8 cellular contexts compared by ENCODE assay signal in the genomic region with DNA sequence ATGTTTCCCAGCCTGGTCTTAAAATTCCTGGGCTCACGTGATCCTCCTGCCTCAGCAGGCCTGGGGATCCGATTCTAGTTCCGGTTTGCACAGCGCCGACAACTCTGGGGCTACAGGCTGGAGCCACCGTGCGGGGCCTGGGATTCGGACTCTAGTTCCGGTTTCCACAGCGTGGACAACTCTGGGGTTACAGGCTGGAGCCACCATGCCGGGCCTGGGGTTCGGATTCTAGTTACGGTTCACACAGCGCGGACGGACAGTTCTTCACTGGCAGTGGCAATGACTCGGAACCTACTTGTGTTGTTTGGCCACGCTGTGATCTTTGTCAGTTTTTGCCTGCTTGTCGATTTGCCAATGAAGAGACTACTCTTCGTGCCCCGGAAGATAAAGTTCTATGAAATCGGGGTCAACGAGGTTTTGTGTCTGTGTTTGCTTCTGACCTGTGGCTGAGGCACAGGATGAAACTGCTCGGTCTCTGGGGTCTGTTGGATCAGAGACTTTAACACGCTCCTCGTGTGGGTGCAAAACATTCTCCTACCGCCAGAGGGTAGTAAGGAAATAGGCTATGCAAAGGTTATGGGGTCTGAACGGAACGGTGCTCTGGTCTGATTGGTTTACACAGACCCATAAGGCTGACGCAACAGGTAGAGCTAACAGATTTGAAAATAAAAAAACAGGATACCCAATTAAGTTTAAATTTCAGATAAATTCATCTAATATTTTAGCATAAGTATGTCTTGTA. TPM values are rescaled to one million over a fixed set of nuclear protein-coding genes. Genes with fewer than 3 reads are reported as not detected.
DNase-seq lines count a peak whose midpoint lies in the region; ATAC-seq and TF ChIP-seq lines count a peak whose summit lies in the region.

No MANE protein-coding gene starts in this region.

- DNase-seq in EH (ENCODE audit: low read depth) (peak; percentile 41), NCI-H1048 (lab: John Stamatoyannopoulos, UW) (peak; percentile 70), activated T-cell treated with anti-CD3 and anti-CD28 coated beads for 24 hours (ENCODE audit: low read depth) (peak; percentile 19), fibroblast of villous mesenchyme (ENCODE audit: low read depth) (peak; percentile 50), omental fat pad (ENCODE audit: low spot score) (no peak), MG63 (no peak)
- DNase-seq in activated T-helper 1 cell treated with anti-CD3 and anti-CD28 coated beads, Interleukin-12 subunit alpha, Interleukin-12 subunit beta, Interleukin-2, Interleukin-4 antibody, amounts not matched to agents 30 ng/mL and 10 ng/mL and 1 ng/mL, durations not matched to agents 14 hours and 24 hours and 36 hours (ENCODE audit: low spot score), result no peak

- TF ChIP-seq CTCF in fibroblast of villous mesenchyme (IDR thresholded peaks at IDR 0.05; ENCODE audit: insufficient read depth, low read depth, low read length) (peak; percentile 40), omental fat pad (IDR thresholded peaks at IDR 0.05) (peak in 1 of 3 donors; percentile 10)

- ATAC-seq in omental fat pad (ENCODE audit: low FRiP score) (peak; percentile 70), HG03039 (IDR thresholded peaks at IDR 0.05; ENCODE audit: unreplicated experiment) (no peak)

- no peak overlapping the region for H3K4me3 Mint-ChIP-seq in activated T-helper 1 cell treated with anti-CD3 and anti-CD28 coated beads, Interleukin-12 subunit alpha, Interleukin-12 subunit beta, Interleukin-2, Interleukin-4 antibody, amounts not matched to agents 30 ng/mL and 10 ng/mL and 1 ng/mL, durations not matched to agents 14 hours and 24 hours and 36 hours

- no peaks in the 10 kb centered on the region for H3K4me1 Mint-ChIP-seq in activated T-helper 1 cell treated with anti-CD3 and anti-CD28 coated beads, Interleukin-12 subunit alpha, Interleukin-12 subunit beta, Interleukin-2, Interleukin-4 antibody, amounts not matched to agents 30 ng/mL and 10 ng/mL and 1 ng/mL, durations not matched to agents 14 hours and 24 hours and 36 hours (ENCODE audit: low read depth)

- H3K36me3 ChIP-seq in MG63, result no peaks in the 10 kb centered on the region

- 0 out of 2 replicates have a peak, but pooled peaks cover 2% of the 10 kb centered on the region for H3K9me3 ChIP-seq in MG63

- intact Hi-C loops in activated T-helper 1 cell treated with anti-CD3 and anti-CD28 coated beads, Interleukin-12 subunit alpha, Interleukin-12 subunit beta, Interleukin-2, Interleukin-4 antibody, amounts not matched to agents 30 ng/mL and 10 ng/mL and 1 ng/mL, durations not matched to agents 14 hours and 24 hours and 36 hours (cut with micrococcal nuclease), result no loop called here

- H3K4me3 ChIP-seq in fibroblast of villous mesenchyme (ENCODE audit: low read depth, low read length) (no peak overlapping the region), MG63 (no peak overlapping the region)

- no peaks in the 10 kb centered on the region for H3K27me3 Mint-ChIP-seq in activated T-helper 1 cell treated with anti-CD3 and anti-CD28 coated beads, Interleukin-12 subunit alpha, Interleukin-12 subunit beta, Interleukin-2, Interleukin-4 antibody, amounts not matched to agents 30 ng/mL and 10 ng/mL and 1 ng/mL, durations not matched to agents 14 hours and 24 hours and 36 hours (ENCODE audit: insufficient read depth)

- H3K36me3 Mint-ChIP-seq in activated T-helper 1 cell treated with anti-CD3 and anti-CD28 coated beads, Interleukin-12 subunit alpha, Interleukin-12 subunit beta, Interleukin-2, Interleukin-4 antibody, amounts not matched to agents 30 ng/mL and 10 ng/mL and 1 ng/mL, durations not matched to agents 14 hours and 24 hours and 36 hours (ENCODE audit: low read depth), result peaks cover 4% of the 10 kb centered on the region

- H3K9me3 Mint-ChIP-seq in activated T-helper 1 cell treated with anti-CD3 and anti-CD28 coated beads, Interleukin-12 subunit alpha, Interleukin-12 subunit beta, Interleukin-2, Interleukin-4 antibody, amounts not matched to agents 30 ng/mL and 10 ng/mL and 1 ng/mL, durations not matched to agents 14 hours and 24 hours and 36 hours, result peaks cover 54% of the 10 kb centered on the region

- no peak overlapping the region for H3K27ac Mint-ChIP-seq in activated T-helper 1 cell treated with anti-CD3 and anti-CD28 coated beads, Interleukin-12 subunit alpha, Interleukin-12 subunit beta, Interleukin-2, Interleukin-4 antibody, amounts not matched to agents 30 ng/mL and 10 ng/mL and 1 ng/mL, durations not matched to agents 14 hours and 24 hours and 36 hours

- no peaks in the 10 kb centered on the region for H3K27me3 ChIP-seq in MG63

RNA-seq across cellular contexts. Expression of a gene that starts 12.1 kb away (rescaled TPM):
- not detected in 2 replicates for total RNA-seq in fibroblast of villous mesenchyme
- not detected for total RNA-seq in omental fat pad
- not detected in 2 replicates for total RNA-seq in MG63 (2014; rRNA removed; shearing (Covaris generic); ENCODE audit: low replicate concordance)
- not detected in 2 replicates for total RNA-seq in activated T-helper 1 cell treated with anti-CD3 and anti-CD28 coated beads, Interleukin-12 subunit alpha, Interleukin-12 subunit beta, Interleukin-2, Interleukin-4 antibody, amounts not matched to agents 30 ng/mL and 10 ng/mL and 1 ng/mL, durations not matched to agents 14 hours and 24 hours and 36 hours

RNA-seq across cellular contexts. Expression of a gene that starts 19.1 kb away (rescaled TPM):
- total RNA-seq in fibroblast of villous mesenchyme (13.8 and 16.8 TPM in 2 replicates), omental fat pad (10 to 100 TPM in 1 of 4 donors, 1 to 10 TPM in 3; 7.9 to 37.4 (median 8.5) TPM)
- total RNA-seq in MG63 (2014; rRNA removed; shearing (Covaris generic); ENCODE audit: low replicate concordance), result 11.5 and 12.4 TPM in 2 replicates
- total RNA-seq in activated T-helper 1 cell treated with anti-CD3 and anti-CD28 coated beads, Interleukin-12 subunit alpha, Interleukin-12 subunit beta, Interleukin-2, Interleukin-4 antibody, amounts not matched to agents 30 ng/mL and 10 ng/mL and 1 ng/mL, durations not matched to agents 14 hours and 24 hours and 36 hours, result 6.3 and 6.4 TPM in 2 replicates

RNA-seq across cellular contexts. Expression of a gene that starts 37.4 kb away (rescaled TPM):
- total RNA-seq in fibroblast of villous mesenchyme (1.6 and 4.3 TPM in 2 replicates), omental fat pad (10 to 100 TPM in 1 of 4 donors, 1 to 10 TPM in 3; 1.2 to 10.9 (median 4.3) TPM)
- total RNA-seq in MG63 (2014; rRNA removed; shearing (Covaris generic); ENCODE audit: low replicate concordance), result not detected in 2 replicates
- 0.05 and 0.16 TPM in 2 replicates for total RNA-seq in activated T-helper 1 cell treated with anti-CD3 and anti-CD28 coated beads, Interleukin-12 subunit alpha, Interleukin-12 subunit beta, Interleukin-2, Interleukin-4 antibody, amounts not matched to agents 30 ng/mL and 10 ng/mL and 1 ng/mL, durations not matched to agents 14 hours and 24 hours and 36 hours

RNA-seq across cellular contexts. Expression of a gene that starts 47.4 kb away (rescaled TPM):
- under 0.01 and 0.32 TPM in 2 replicates for total RNA-seq in fibroblast of villous mesenchyme
- total RNA-seq in omental fat pad, result 1 to 10 TPM in 1 of 4 donors, under 1 TPM in 2, not detected in 1; 0.46 to 1.5 (median 0.96) TPM
- not detected in 2 replicates for total RNA-seq in MG63 (2014; rRNA removed; shearing (Covaris generic); ENCODE audit: low replicate concordance)
- not detected in 2 replicates for total RNA-seq in activated T-helper 1 cell treated with anti-CD3 and anti-CD28 coated beads, Interleukin-12 subunit alpha, Interleukin-12 subunit beta, Interleukin-2, Interleukin-4 antibody, amounts not matched to agents 30 ng/mL and 10 ng/mL and 1 ng/mL, durations not matched to agents 14 hours and 24 hours and 36 hours

Comparison
In these comparisons a context has a peak if more than half of its experiments do, and no peak if none do; other contexts are left out.
1. DNase-seq: peak in EH (single experiment), NCI-H1048 (single experiment), activated T-cell treated with anti-CD3 and anti-CD28 coated beads for 24 hours (single experiment) and fibroblast of villous mesenchyme (single experiment); none in omental fat pad (single experiment), MG63 (single experiment) and activated T-helper 1 cell treated with anti-CD3 and anti-CD28 coated beads, Interleukin-12 subunit alpha, Interleukin-12 subunit beta, Interleukin-2, Interleukin-4 antibody, amounts not matched to agents 30 ng/mL and 10 ng/mL and 1 ng/mL, durations not matched to agents 14 hours and 24 hours and 36 hours (single experiment).